ENCODE assay signal across 24 cellular contexts in genomic region chr5:142894315-142894714, GRCh38.
"Had no signal": no experiment of that assay in that cellular context is flagged by ENCODE, and none has a peak within 500 bp of the region (broad histone marks: within the 10 kb centered on the region; RNA-seq: fewer than 3 reads in every experiment).

No MANE protein-coding gene starts in this region.

- H3K36me3 ChIP-seq: cardiac muscle cell, pancreas, right lobe of liver, transverse colon had no signal

- H3K4me3 Mint-ChIP-seq: memory B cell; naive B cell; nephron; stimulated activated naive B cell treated with anti-CD40 and anti-IgM and Interleukin-4, amounts not matched to agents 10 μg/mL and 1 μg/mL and 100 μg/mL, for 72 hours; stimulated activated naive CD8-positive, alpha-beta T cell treated with anti-CD3 and anti-CD28 coated beads, Interleukin-15, amount 100 ng/mL, for 72 hours had no signal

- H3K27ac ChIP-seq: cardiac muscle cell, dorsolateral prefrontal cortex, esophagus squamous epithelium, foreskin keratinocyte, lower lobe of right lung, pancreas, right lobe of liver, spleen, thoracic aorta, transverse colon had no signal

- H3K27me3 Mint-ChIP-seq: memory B cell; naive B cell; progenitor cell of endocrine pancreas; stimulated activated naive B cell treated with anti-CD40 and anti-IgM and Interleukin-4, amounts not matched to agents 10 μg/mL and 1 μg/mL and 100 μg/mL, for 72 hours; stimulated activated naive CD8-positive, alpha-beta T cell treated with anti-CD3 and anti-CD28 coated beads, Interleukin-15, amount 100 ng/mL, for 72 hours had no signal

- H3K4me1 Mint-ChIP-seq: memory B cell; naive B cell; stimulated activated naive CD8-positive, alpha-beta T cell treated with anti-CD3 and anti-CD28 coated beads, Interleukin-15, amount 100 ng/mL, for 72 hours had no signal

- H3K9me3 ChIP-seq: esophagus squamous epithelium, lower lobe of right lung, pancreas, right lobe of liver, spleen, thoracic aorta, transverse colon had no signal

- H3K27ac Mint-ChIP-seq: memory B cell; naive B cell; nephron; progenitor cell of endocrine pancreas; stimulated activated naive B cell treated with anti-CD40 and anti-IgM and Interleukin-4, amounts not matched to agents 10 μg/mL and 1 μg/mL and 100 μg/mL, for 72 hours had no signal

- H3K4me1 ChIP-seq: esophagus squamous epithelium, lower lobe of right lung, pancreas, spleen had no signal

- H3K9me3 Mint-ChIP-seq: memory B cell; naive B cell; nephron; stimulated activated naive B cell treated with anti-CD40 and anti-IgM and Interleukin-4, amounts not matched to agents 10 μg/mL and 1 μg/mL and 100 μg/mL, for 72 hours; stimulated activated naive CD8-positive, alpha-beta T cell treated with anti-CD3 and anti-CD28 coated beads, Interleukin-15, amount 100 ng/mL, for 72 hours had no signal

- H3K4me3 ChIP-seq: cardiac muscle cell, dorsolateral prefrontal cortex, esophagus squamous epithelium, lower lobe of right lung, pancreas, right lobe of liver, spleen, thoracic aorta, transverse colon had no signal

- ATAC-seq: foreskin keratinocyte; lower lobe of right lung; stimulated activated naive B cell treated with anti-CD40 and anti-IgM and Interleukin-4, amounts not matched to agents 10 μg/mL and 1 μg/mL and 100 μg/mL, for 72 hours; stimulated activated naive CD8-positive, alpha-beta T cell treated with anti-CD3 and anti-CD28 coated beads, Interleukin-15, amount 100 ng/mL, for 72 hours had no signal

- DNase-seq: cortex of kidney; dorsolateral prefrontal cortex; effector CD8-positive, alpha-beta T cell; esophagus squamous epithelium; foreskin keratinocyte; hippocampal formation; kidney glomerular epithelial cell; lower lobe of right lung; naive B cell; occipital lobe; pancreas; right lobe of liver; spleen; stimulated activated CD4-positive, alpha-beta T cell treated with anti-CD3 and anti-CD28 coated beads, Interleukin-15, amount 100 ng/mL, for 24 hours; stimulated activated CD4-positive, alpha-beta T cell treated with anti-CD3 and anti-CD28 coated beads, Interleukin-1b, Interleukin-23, amount 100 ng/mL, for 48 hours; stimulated activated CD4-positive, alpha-beta T cell treated with anti-CD3 and anti-CD28 coated beads, Interleukin-4, amount 100 ng/mL, for 4 hours; stimulated activated naive B cell treated with anti-CD40 and anti-IgM and Interleukin-4, amounts not matched to agents 10 μg/mL and 1 μg/mL and 100 μg/mL, for 72 hours; stimulated activated naive CD8-positive, alpha-beta T cell treated with anti-CD3 and anti-CD28 coated beads, Interleukin-15, amount 100 ng/mL, for 72 hours; transverse colon had no signal

- H3K27me3 ChIP-seq: cardiac muscle cell, dorsolateral prefrontal cortex, esophagus squamous epithelium, foreskin keratinocyte, pancreas, right lobe of liver, spleen, transverse colon had no signal
